In the genomic region with DNA sequence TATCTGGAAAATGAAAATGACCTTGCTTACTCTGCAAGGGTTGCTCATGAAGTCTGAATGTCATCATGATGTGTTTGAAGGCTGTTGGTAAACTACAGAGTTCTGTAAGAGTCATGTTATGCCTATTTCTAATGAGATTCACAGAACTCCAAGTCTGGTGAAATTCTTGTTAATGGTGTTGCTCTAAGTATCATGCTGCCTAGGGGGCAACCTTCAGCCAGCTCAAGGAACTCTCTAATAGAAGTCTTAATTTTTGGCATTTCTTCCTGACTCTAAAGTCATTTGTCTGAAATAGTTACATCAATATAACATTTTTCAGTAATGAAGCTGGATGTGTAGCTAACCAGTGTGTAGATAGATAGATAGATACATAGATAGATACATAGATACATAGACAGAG, we compare ENCODE assay signal across 25 cellular contexts.
A peak's percentile ranks its signal among the peaks of the same experiment; 100 is the strongest.
DNase-seq lines count a peak whose midpoint lies in the region; ATAC-seq, FAIRE-seq and TF ChIP-seq lines count a peak whose summit lies in the region.
"Had no signal": no experiment of that assay in that cellular context is flagged by ENCODE, and none has a peak within 500 bp of the region (broad histone marks: within the 10 kb centered on the region; RNA-seq: fewer than 3 reads in every experiment).

No MANE protein-coding gene starts in this region.

- H2AFZ ChIP-seq in OCI-LY3 (ENCODE audit: low read depth, low read length), result no peak overlapping the region

- no peaks in the 10 kb centered on the region for H3K4me1 ChIP-seq in OCI-LY3 (ENCODE audit: low read length)
- H3K4me1 ChIP-seq: lower lobe of right lung, spleen, tibial nerve had no signal

- H3K9me3 ChIP-seq in OCI-LY3 (ENCODE audit: insufficient read depth, low read length), result no peaks in the 10 kb centered on the region
- H3K9me3 ChIP-seq: HAP-1, lower lobe of right lung, spleen, tibial nerve had no signal

- no peak overlapping the region for H3K9ac ChIP-seq in OCI-LY3 (ENCODE audit: low read length)

- H3K4me2 ChIP-seq in OCI-LY3 (ENCODE audit: low read length), result no peak overlapping the region

- TF ChIP-seq CTCF in D721Med (IDR thresholded peaks at IDR 0.05; ENCODE audit: insufficient read depth, missing control alignments) (peak; percentile 28), OCI-LY3 (IDR thresholded peaks at IDR 0.05; ENCODE audit: low read depth, low read length) (peak; percentile 30; the same call in 1 of the 2 replicates), choroid plexus epithelial cell (conservative IDR thresholded peaks at IDR 0.05; ENCODE audit: low read depth, low read length) (no peak)

- H3K4me3 ChIP-seq in OCI-LY3 (ENCODE audit: low read length) (no peak overlapping the region), choroid plexus epithelial cell (ENCODE audit: low read depth, low read length) (no peak overlapping the region)
- H3K4me3 ChIP-seq: HAP-1, lower lobe of right lung, spleen, tibial nerve had no signal

- ATAC-seq in GM18517 (IDR thresholded peaks at IDR 0.05; ENCODE audit: unreplicated experiment), result no peak
- ATAC-seq: HepG2; lower lobe of right lung; stimulated activated naive CD8-positive, alpha-beta T cell treated with anti-CD3 and anti-CD28 coated beads, Interleukin-15, Interleukin-2, amounts not matched to agents 100 U/mL and 50 U/mL, for 24 hours had no signal

- H3K79me2 ChIP-seq in OCI-LY3 (ENCODE audit: low read length), result no peaks in the 10 kb centered on the region

- no peaks in the 10 kb centered on the region for H4K20me1 ChIP-seq in OCI-LY3 (ENCODE audit: insufficient read depth, low read length)

- no peak for FAIRE-seq in D721Med (lab: Jason Lieb, UNC)
- FAIRE-seq: HepG2 had no signal

- no peak for DNase-seq in D721Med (ENCODE audit: insufficient read length, low spot score)
- peak; percentile 3 for DNase-seq in choroid plexus epithelial cell (ENCODE audit: low read depth)
- peak; percentile 28 for DNase-seq in renal cortical epithelial cell (ENCODE audit: low read depth)
- no peak for DNase-seq in NCI-H82 treated with DMSO at 0.1 percent for 48 hours (lab: John Stamatoyannopoulos, UW; ENCODE audit: unreplicated experiment)
- DNase-seq in NCI-H748 (lab: John Stamatoyannopoulos, UW; ENCODE audit: unreplicated experiment), result no peak
- DNase-seq in NCI-H187 treated with DMSO at 0.1 percent for 48 hours (lab: John Stamatoyannopoulos, UW), result no peak
- DNase-seq: activated CD4-positive, alpha-beta T cell treated with anti-CD3 and anti-CD28 coated beads, Interleukin-2, amount 50 U/mL, for 48 hours; activated gamma-delta T cell treated with Interleukin-2 at 50 U/mL for 16 hours; amniotic stem cell; C1 segment of cervical spinal cord; Calu3; islet precursor cell; lower lobe of right lung; NCI-H1417; spleen; stimulated activated CD4-positive, alpha-beta T cell treated with anti-CD3 and anti-CD28 coated beads, Interleukin-4, amount 100 ng/mL, for 1 hour; stimulated activated naive CD8-positive, alpha-beta T cell treated with anti-CD3 and anti-CD28 coated beads, Interleukin-15, Interleukin-2, amounts not matched to agents 100 U/mL and 50 U/mL, for 24 hours; WERI-Rb-1 had no signal

- H3K36me3 ChIP-seq in OCI-LY3 (replicated peaks; ENCODE audit: low read depth, low read length), result no peaks in the 10 kb centered on the region
- H3K36me3 ChIP-seq: HAP-1, lower lobe of right lung, spleen, tibial nerve, WERI-Rb-1 had no signal

- no peak overlapping the region for H3K27ac ChIP-seq in OCI-LY3 (ENCODE audit: low read length)
- H3K27ac ChIP-seq: HL-60, lower lobe of right lung, RWPE1, spleen, WERI-Rb-1 had no signal

- no peaks in the 10 kb centered on the region for H3K27me3 ChIP-seq in OCI-LY3 (ENCODE audit: low read depth, low read length)
- H3K27me3 ChIP-seq: spleen, tibial nerve had no signal

Comparison
In these comparisons a context has a peak if more than half of its experiments do, and no peak if none do; other contexts are left out.
1. DNase-seq: peak in choroid plexus epithelial cell (single experiment) and renal cortical epithelial cell (single experiment); none in D721Med (single experiment), NCI-H82 treated with DMSO at 0.1 percent for 48 hours (single experiment), NCI-H748 (single experiment) and NCI-H187 treated with DMSO at 0.1 percent for 48 hours (single experiment).